ENCODE assay signal across 8 cellular contexts in the genomic region with DNA sequence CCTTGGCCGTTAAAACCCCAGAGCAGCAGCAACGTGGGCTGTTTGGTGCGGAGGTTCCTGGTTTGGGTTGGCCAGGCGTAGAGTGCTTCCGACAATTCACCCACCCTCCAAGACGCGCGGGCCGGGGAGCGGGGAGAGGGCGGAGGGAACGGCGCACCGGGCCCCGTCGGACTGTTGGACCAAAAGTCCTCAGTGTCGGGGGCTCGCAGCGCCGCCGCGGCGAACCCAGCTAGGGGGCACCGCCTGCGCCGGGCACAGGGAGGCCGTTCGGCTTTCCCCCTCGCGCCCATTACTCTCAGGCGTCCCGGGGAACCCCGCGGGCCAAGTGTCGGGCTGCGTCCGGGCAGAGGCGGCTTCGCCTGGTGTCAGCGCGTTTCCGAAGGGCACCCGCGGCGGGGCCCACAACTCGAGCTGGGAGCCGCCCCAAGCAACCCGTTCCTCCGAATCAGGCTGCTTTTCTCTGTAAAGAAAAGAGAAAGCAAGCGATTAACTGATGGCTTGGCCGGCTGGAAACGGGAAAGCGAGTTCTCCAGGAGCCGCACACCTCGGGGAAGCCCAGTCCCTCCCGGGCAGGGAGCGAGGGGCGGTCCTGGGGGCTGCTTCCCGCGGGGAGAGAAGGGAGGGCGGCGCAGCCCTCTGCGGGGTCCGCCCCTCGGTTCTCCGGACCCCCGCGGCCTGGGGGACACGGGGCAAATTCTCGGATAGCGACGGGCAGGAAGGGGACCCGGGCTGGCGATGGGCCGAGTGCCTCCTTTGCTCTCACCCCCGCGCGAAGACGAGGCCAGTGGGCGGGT.
DNase-seq lines count a peak whose midpoint lies in the region; ATAC-seq and TF ChIP-seq lines count a peak whose summit lies in the region.

No MANE protein-coding gene starts in this region.

- H2AFZ ChIP-seq in smooth muscle cell (ENCODE audit: low read depth), result no peak overlapping the region

- CTCF ChIA-PET in GM10248 (lab: Yijun Ruan, JAX), result no interaction called here

- H3K9me3 ChIP-seq in SJSA1 (replicated peaks) (no peaks in the 10 kb centered on the region), smooth muscle cell (replicated peaks; ENCODE audit: low read depth) (no peaks in the 10 kb centered on the region)

- POLR2A ChIA-PET in GM10248 (lab: Yijun Ruan, JAX), result no interaction called here

- H3K9ac ChIP-seq in smooth muscle cell (ENCODE audit: low read depth), result no peak overlapping the region

- 2% methylated on average over 76 of the region's 80 CpGs for WGBS in smooth muscle cell (ENCODE audit: low lambda C conversion rate)

- DNase-seq in GM10248 (ENCODE audit: extremely low spot score) (peak; percentile 50), SJSA1 (ENCODE audit: low read depth in 1 of 2, low spot score in 2 of 2) (no peak), astrocyte of the hippocampus (ENCODE audit: low read depth, low spot score) (peak; percentile 55), iPS-NIHi11 (ENCODE audit: low spot score) (peak; percentile 70), smooth muscle cell (lab: John Stamatoyannopoulos, UW; ENCODE audit: unreplicated experiment) (no peak), A172 (ENCODE audit: low spot score) (no peak)

- H3K4me3 ChIP-seq in SJSA1, result peak overlapping the region; percentile 37
- peak overlapping the region; percentile 64 for H3K4me3 ChIP-seq in smooth muscle cell

- H3K27me3 ChIP-seq in SJSA1 (replicated peaks) (no peaks in the 10 kb centered on the region), smooth muscle cell (ENCODE audit: low read depth) (peaks cover 70% of the 10 kb centered on the region)

- no peaks in the 10 kb centered on the region for H3K79me2 ChIP-seq in smooth muscle cell (ENCODE audit: low read depth)

- peaks cover 10% of the 10 kb centered on the region for H3F3A ChIP-seq in smooth muscle cell (ENCODE audit: low read depth)

- peak overlapping the region; percentile 98 for H3K4me2 ChIP-seq in smooth muscle cell

- no peak overlapping the region for H3K27ac ChIP-seq in SJSA1
- H3K27ac ChIP-seq in smooth muscle cell (ENCODE audit: low read depth), result no peak overlapping the region

- no peaks in the 10 kb centered on the region for H3K36me3 ChIP-seq in SJSA1
- no peaks in the 10 kb centered on the region for H3K36me3 ChIP-seq in smooth muscle cell (ENCODE audit: low read depth)

- TF ChIP-seq CTCF in GM10248 (IDR thresholded peaks at IDR 0.05; ENCODE audit: control extremely low read depth, extremely low read depth, low read depth, missing control alignments) (no peak), smooth muscle cell (IDR thresholded peaks at IDR 0.05; ENCODE audit: borderline replicate concordance, insufficient read depth, poor library complexity, severe bottlenecking) (no peak)

- no peaks in the 10 kb centered on the region for H4K20me1 ChIP-seq in smooth muscle cell (ENCODE audit: low read depth)

- ATAC-seq in GM18909 (IDR thresholded peaks at IDR 0.05; ENCODE audit: poor library complexity, unreplicated experiment) (no peak), HG02938 (IDR thresholded peaks at IDR 0.05; ENCODE audit: unreplicated experiment) (no peak)

- H3K4me1 ChIP-seq in SJSA1 (replicated peaks), result peaks cover 18% of the 10 kb centered on the region
- H3K4me1 ChIP-seq in smooth muscle cell (ENCODE audit: low read depth), result peaks cover 13% of the 10 kb centered on the region

Comparison
In these comparisons a context has a peak if more than half of its experiments do, and no peak if none do; other contexts are left out.
1. DNase-seq: peak in GM10248 (single experiment), astrocyte of the hippocampus (single experiment) and iPS-NIHi11 (single experiment); none in SJSA1 (0 of 2), smooth muscle cell (single experiment) and A172 (single experiment).